ENCODE assay signal across 26 cellular contexts in the genomic region with DNA sequence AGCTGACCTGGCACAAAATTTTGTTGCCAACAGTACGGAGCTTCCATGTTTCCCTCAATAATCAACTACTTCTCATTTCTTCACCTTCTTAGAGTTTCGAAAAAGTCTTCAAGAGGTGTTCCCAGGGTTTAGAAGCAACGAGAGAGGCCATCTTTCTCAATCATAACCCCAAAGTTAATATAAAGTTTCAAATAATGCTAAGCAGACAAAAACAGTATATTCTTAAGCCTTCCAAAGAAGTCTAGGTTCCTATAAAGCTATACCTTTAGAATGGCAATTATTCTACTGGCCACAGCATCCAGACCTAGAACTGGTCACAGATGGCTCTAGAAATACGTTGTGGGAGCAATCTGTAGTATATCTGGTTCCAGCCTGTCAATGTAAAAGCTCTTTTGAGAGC. TPM values are rescaled to one million over a fixed set of nuclear protein-coding genes. Genes with fewer than 3 reads are reported as not detected.
DNase-seq lines count a peak whose midpoint lies in the region; ATAC-seq and TF ChIP-seq lines count a peak whose summit lies in the region.
"Had no signal": no experiment of that assay in that cellular context is flagged by ENCODE, and none has a peak within 500 bp of the region (broad histone marks: within the 10 kb centered on the region; RNA-seq: fewer than 3 reads in every experiment).

No MANE protein-coding gene starts in this region.

- no peak for DNase-seq in activated CD8-positive, alpha-beta T cell treated with anti-CD3 and anti-CD28 coated beads for 36 hours
- no peak for DNase-seq in activated CD8-positive, alpha-beta T cell treated with anti-CD3 and anti-CD28 coated beads, Interleukin-2, amount 10 ng/mL, durations not matched to agents 7 days and 5 days
- DNase-seq in CD4-positive, alpha-beta T cell, result no peak
- DNase-seq in activated naive CD8-positive, alpha-beta T cell treated with anti-CD3 and anti-CD28 coated beads for 36 hours, result no peak
- DNase-seq in nephron progenitor cell, result no peak
- no peak for DNase-seq in GOT3 (lab: John Stamatoyannopoulos, UW)
- DNase-seq in hepatocyte (ENCODE audit: low spot score), result no peak
- DNase-seq in osteoblast (ENCODE audit: insufficient read length, low spot score, missing footprints), result no peak
- DNase-seq: activated T-cell treated with anti-CD3 and anti-CD28 coated beads, Interleukin-2, amount 50 U/mL, for 4 hours; central memory CD4-positive, alpha-beta T cell; DMS 273 treated with DMSO at 0.1 percent for 48 hours; dorsolateral prefrontal cortex; kidney; lower lobe of right lung; NCI-H1092; NCI-H1930; NCI-H2227 treated with DMSO at 0.1 percent for 48 hours; NCI-H748 treated with DMSO at 0.1 percent for 48 hours; occipital lobe; stimulated activated CD4-positive, alpha-beta T cell treated with anti-CD3 and anti-CD28 coated beads, Interleukin-2, amount 100 ng/mL, for 24 hours; T1000 had no signal

- intact Hi-C loops in activated CD8-positive, alpha-beta T cell treated with anti-CD3 and anti-CD28 coated beads for 36 hours (cut with micrococcal nuclease), result no loop called here
- intact Hi-C loops in CD4-positive, alpha-beta T cell (cut with DNase I, micrococcal nuclease), result no loop called here

- H2AFZ ChIP-seq in hepatocyte (no peak overlapping the region), osteoblast (ENCODE audit: low read length) (no peak overlapping the region)

- no peak overlapping the region for H3K27ac ChIP-seq in CD4-positive, alpha-beta T cell (ENCODE audit: low read depth, low read length)
- H3K27ac ChIP-seq in hepatocyte (no peak overlapping the region), osteoblast (ENCODE audit: low read depth, low read length) (no peak overlapping the region)
- H3K27ac ChIP-seq: C4-2B, lower lobe of right lung, skin epidermis, suprapubic skin had no signal

- no peaks in the 10 kb centered on the region for H3K27me3 Mint-ChIP-seq in activated CD8-positive, alpha-beta T cell treated with anti-CD3 and anti-CD28 coated beads for 36 hours
- H3K27me3 Mint-ChIP-seq in activated CD8-positive, alpha-beta T cell treated with anti-CD3 and anti-CD28 coated beads, Interleukin-2, amount 10 ng/mL, durations not matched to agents 7 days and 5 days (ENCODE audit: low read depth), result no peaks in the 10 kb centered on the region
- H3K27me3 Mint-ChIP-seq in CD4-positive, alpha-beta T cell, result no peaks in the 10 kb centered on the region
- H3K27me3 Mint-ChIP-seq in activated naive CD8-positive, alpha-beta T cell treated with anti-CD3 and anti-CD28 coated beads for 36 hours, result no peaks in the 10 kb centered on the region
- H3K27me3 Mint-ChIP-seq in nephron progenitor cell (ENCODE audit: low read depth, poor library complexity), result no peaks in the 10 kb centered on the region

- TF ChIP-seq CTCF in activated CD8-positive, alpha-beta T cell treated with anti-CD3 and anti-CD28 coated beads for 36 hours (IDR thresholded peaks at IDR 0.05), result no peak
- no peak for TF ChIP-seq CTCF in CD4-positive, alpha-beta T cell (IDR thresholded peaks at IDR 0.05)
- TF ChIP-seq CTCF in nephron progenitor cell (IDR thresholded peaks at IDR 0.05), result no peak
- no peak for TF ChIP-seq CTCF in hepatocyte (IDR thresholded peaks at IDR 0.05; ENCODE audit: poor library complexity)
- no peak for TF ChIP-seq CTCF in osteoblast (IDR thresholded peaks at IDR 0.05; ENCODE audit: extremely low read depth, low read depth, low read length)

- H3K36me3 Mint-ChIP-seq in activated CD8-positive, alpha-beta T cell treated with anti-CD3 and anti-CD28 coated beads for 36 hours (ENCODE audit: low read depth), result peaks cover 73% of the 10 kb centered on the region
- H3K36me3 Mint-ChIP-seq in activated CD8-positive, alpha-beta T cell treated with anti-CD3 and anti-CD28 coated beads, Interleukin-2, amount 10 ng/mL, durations not matched to agents 7 days and 5 days (ENCODE audit: low read depth), result peaks cover 73% of the 10 kb centered on the region
- H3K36me3 Mint-ChIP-seq in CD4-positive, alpha-beta T cell (ENCODE audit: low read depth), result peaks cover 100% of the 10 kb centered on the region
- H3K36me3 Mint-ChIP-seq in activated naive CD8-positive, alpha-beta T cell treated with anti-CD3 and anti-CD28 coated beads for 36 hours, result peaks cover 67% of the 10 kb centered on the region
- H3K36me3 Mint-ChIP-seq in nephron progenitor cell (ENCODE audit: low read depth), result peaks cover 96% of the 10 kb centered on the region

- no peaks in the 10 kb centered on the region for H3K9me2 ChIP-seq in hepatocyte (replicated peaks; ENCODE audit: insufficient read depth)

- 93% methylated on average over 4 of the region's 4 CpGs for WGBS in hepatocyte (ENCODE audit: low lambda C conversion rate, missing lambda C conversion rate)

- H3K4me1 Mint-ChIP-seq in activated CD8-positive, alpha-beta T cell treated with anti-CD3 and anti-CD28 coated beads for 36 hours (ENCODE audit: low read depth), result peaks cover 79% of the 10 kb centered on the region
- peaks cover 45% of the 10 kb centered on the region for H3K4me1 Mint-ChIP-seq in activated CD8-positive, alpha-beta T cell treated with anti-CD3 and anti-CD28 coated beads, Interleukin-2, amount 10 ng/mL, durations not matched to agents 7 days and 5 days (ENCODE audit: low read depth)
- peaks cover 92% of the 10 kb centered on the region for H3K4me1 Mint-ChIP-seq in CD4-positive, alpha-beta T cell (ENCODE audit: low read depth)
- H3K4me1 Mint-ChIP-seq in activated naive CD8-positive, alpha-beta T cell treated with anti-CD3 and anti-CD28 coated beads for 36 hours, result peaks cover 71% of the 10 kb centered on the region
- H3K4me1 Mint-ChIP-seq in nephron progenitor cell, result peaks cover 20% of the 10 kb centered on the region

- H3K27ac Mint-ChIP-seq in activated CD8-positive, alpha-beta T cell treated with anti-CD3 and anti-CD28 coated beads for 36 hours, result peak overlapping the region; percentile 63
- H3K27ac Mint-ChIP-seq in activated CD8-positive, alpha-beta T cell treated with anti-CD3 and anti-CD28 coated beads, Interleukin-2, amount 10 ng/mL, durations not matched to agents 7 days and 5 days, result no peak overlapping the region
- H3K27ac Mint-ChIP-seq in CD4-positive, alpha-beta T cell, result peak overlapping the region; percentile 44
- H3K27ac Mint-ChIP-seq in activated naive CD8-positive, alpha-beta T cell treated with anti-CD3 and anti-CD28 coated beads for 36 hours, result peak overlapping the region; percentile 58
- H3K27ac Mint-ChIP-seq in nephron progenitor cell, result peak overlapping the region; percentile 68

- ATAC-seq in activated CD8-positive, alpha-beta T cell treated with anti-CD3 and anti-CD28 coated beads for 36 hours, result no peak
- ATAC-seq in activated CD8-positive, alpha-beta T cell treated with anti-CD3 and anti-CD28 coated beads, Interleukin-2, amount 10 ng/mL, durations not matched to agents 7 days and 5 days, result no peak
- no peak for ATAC-seq in CD4-positive, alpha-beta T cell (ENCODE audit: poor library complexity)
- ATAC-seq: activated naive CD4-positive, alpha-beta T cell treated with anti-CD3 and anti-CD28 coated beads, Interleukin-2, amount 50 U/mL, for 72 hours; activated T-cell treated with anti-CD3 and anti-CD28 coated beads, Interleukin-2, amount 50 U/mL, for 4 hours; lower lobe of right lung; SK-N-SH treated with all-trans-retinoic acid at 6 μM for 48 hours had no signal

- H4K20me1 ChIP-seq in hepatocyte (ENCODE audit: insufficient read depth, poor library complexity, severe bottlenecking), result peaks cover 99% of the 10 kb centered on the region
- peaks cover 70% of the 10 kb centered on the region for H4K20me1 ChIP-seq in osteoblast (ENCODE audit: insufficient read depth, low read length)

- no peaks in the 10 kb centered on the region for H3K27me3 ChIP-seq in CD4-positive, alpha-beta T cell (ENCODE audit: control insufficient read depth, insufficient read depth, low read length)
- H3K27me3 ChIP-seq in hepatocyte, result no peaks in the 10 kb centered on the region
- no peaks in the 10 kb centered on the region for H3K27me3 ChIP-seq in osteoblast (ENCODE audit: insufficient read depth, low read length)
- H3K27me3 ChIP-seq: dorsolateral prefrontal cortex, suprapubic skin had no signal

- H3K4me1 ChIP-seq in hepatocyte (ENCODE audit: insufficient read depth) (peaks cover 17% of the 10 kb centered on the region), osteoblast (ENCODE audit: insufficient read depth, low read length) (peaks cover 19% of the 10 kb centered on the region)

- no peaks in the 10 kb centered on the region for H3K9me3 Mint-ChIP-seq in activated CD8-positive, alpha-beta T cell treated with anti-CD3 and anti-CD28 coated beads for 36 hours
- no peaks in the 10 kb centered on the region for H3K9me3 Mint-ChIP-seq in activated CD8-positive, alpha-beta T cell treated with anti-CD3 and anti-CD28 coated beads, Interleukin-2, amount 10 ng/mL, durations not matched to agents 7 days and 5 days (ENCODE audit: insufficient read depth)
- H3K9me3 Mint-ChIP-seq in CD4-positive, alpha-beta T cell, result no peaks in the 10 kb centered on the region
- H3K9me3 Mint-ChIP-seq in activated naive CD8-positive, alpha-beta T cell treated with anti-CD3 and anti-CD28 coated beads for 36 hours, result no peaks in the 10 kb centered on the region
- H3K9me3 Mint-ChIP-seq in nephron progenitor cell, result no peaks in the 10 kb centered on the region
- H3K9me3 Mint-ChIP-seq: activated naive CD4-positive, alpha-beta T cell treated with anti-CD3 and anti-CD28 coated beads, Interleukin-2, amount 50 U/mL, for 72 hours; activated T-cell treated with anti-CD3 and anti-CD28 coated beads, Interleukin-2, amount 50 U/mL, for 4 hours had no signal

- no peak overlapping the region for H3K4me3 Mint-ChIP-seq in activated CD8-positive, alpha-beta T cell treated with anti-CD3 and anti-CD28 coated beads for 36 hours
- no peak overlapping the region for H3K4me3 Mint-ChIP-seq in activated CD8-positive, alpha-beta T cell treated with anti-CD3 and anti-CD28 coated beads, Interleukin-2, amount 10 ng/mL, durations not matched to agents 7 days and 5 days
- peak overlapping the region; percentile 56 for H3K4me3 Mint-ChIP-seq in CD4-positive, alpha-beta T cell
- H3K4me3 Mint-ChIP-seq in activated naive CD8-positive, alpha-beta T cell treated with anti-CD3 and anti-CD28 coated beads for 36 hours, result no peak overlapping the region
- no peak overlapping the region for H3K4me3 Mint-ChIP-seq in nephron progenitor cell

- no peaks in the 10 kb centered on the region for H3K9me3 ChIP-seq in CD4-positive, alpha-beta T cell (ENCODE audit: control insufficient read depth, low read length)
- H3K9me3 ChIP-seq in hepatocyte (ENCODE audit: low read depth) (no peaks in the 10 kb centered on the region), osteoblast (ENCODE audit: low read depth, low read length) (no peaks in the 10 kb centered on the region)
- H3K9me3 ChIP-seq: lower lobe of right lung, suprapubic skin had no signal

- CTCF ChIA-PET in activated CD8-positive, alpha-beta T cell treated with anti-CD3 and anti-CD28 coated beads for 36 hours (lab: Charles Lee), result interaction anchor here (1.1 kb wide), 1 partner anchor 84 kb away, joined by 6 read pairs; no protein-coding TSS in a partner anchor
- CTCF ChIA-PET in activated CD8-positive, alpha-beta T cell treated with anti-CD3 and anti-CD28 coated beads, Interleukin-2, amount 10 ng/mL, durations not matched to agents 7 days and 5 days (lab: Charles Lee), result no interaction called here
- CTCF ChIA-PET in CD4-positive, alpha-beta T cell (lab: Charles Lee), result interaction anchor here (0.8 to 1.8 kb wide), 3 partner anchors 10 to 17 kb away, joined by 3 to 5 read pairs (median 5); partner anchors contain the start of gene DDX6

- no peaks in the 10 kb centered on the region for H3K36me3 ChIP-seq in hepatocyte (replicated peaks; ENCODE audit: insufficient read depth, low read depth)
- H3K36me3 ChIP-seq in osteoblast (ENCODE audit: insufficient read depth, low read length), result peaks cover 51% of the 10 kb centered on the region

- POLR2A ChIA-PET in activated CD8-positive, alpha-beta T cell treated with anti-CD3 and anti-CD28 coated beads for 36 hours (lab: Charles Lee), result interaction anchor here (1.2 kb wide), 1 partner anchor 17 kb away, joined by 4 read pairs; the partner anchor contains the start of gene DDX6
- POLR2A ChIA-PET in activated CD8-positive, alpha-beta T cell treated with anti-CD3 and anti-CD28 coated beads, Interleukin-2, amount 10 ng/mL, durations not matched to agents 7 days and 5 days (lab: Charles Lee), result no interaction called here
- POLR2A ChIA-PET in CD4-positive, alpha-beta T cell (lab: Charles Lee), result interaction anchor here (0.6 to 1.2 kb wide), 4 partner anchors 17 to 223 kb away, joined by 3 to 8 read pairs (median 3); partner anchors contain the start of gene DDX6

- H3K4me2 ChIP-seq in hepatocyte (no peak overlapping the region), osteoblast (ENCODE audit: insufficient read depth, low read length) (no peak overlapping the region)

- H3K4me3 ChIP-seq in hepatocyte (no peak overlapping the region), osteoblast (ENCODE audit: insufficient read depth, low read length) (no peak overlapping the region)
- H3K4me3 ChIP-seq: dorsolateral prefrontal cortex, lower lobe of right lung, skin epidermis, suprapubic skin had no signal

- H3K79me2 ChIP-seq in hepatocyte (peaks cover 100% of the 10 kb centered on the region), osteoblast (ENCODE audit: insufficient read depth, low read length) (peaks cover 96% of the 10 kb centered on the region)

RNA-seq across cellular contexts. Expression of gene DDX6, which starts 16.9 kb away (rescaled TPM):
- total RNA-seq in activated CD8-positive, alpha-beta T cell treated with anti-CD3 and anti-CD28 coated beads for 36 hours, result 100 to 1,000 TPM; 155 to 158 TPM
- total RNA-seq in activated CD8-positive, alpha-beta T cell treated with anti-CD3 and anti-CD28 coated beads, Interleukin-2, amount 10 ng/mL, durations not matched to agents 7 days and 5 days, result 100 to 1,000 TPM; 143 to 152 TPM
- total RNA-seq in CD4-positive, alpha-beta T cell, result 100 to 1,000 TPM; 341 to 355 TPM
- total RNA-seq in activated naive CD8-positive, alpha-beta T cell treated with anti-CD3 and anti-CD28 coated beads for 36 hours, result 100 to 1,000 TPM; 148 to 150 TPM
- total RNA-seq in hepatocyte, result 111 and 122 TPM in 2 replicates
- 16.4 and 17.3 TPM in 2 replicates for polyA plus RNA-seq in hepatocyte
- 116 and 122 TPM in 2 replicates for total RNA-seq in osteoblast
